In the genomic region with DNA sequence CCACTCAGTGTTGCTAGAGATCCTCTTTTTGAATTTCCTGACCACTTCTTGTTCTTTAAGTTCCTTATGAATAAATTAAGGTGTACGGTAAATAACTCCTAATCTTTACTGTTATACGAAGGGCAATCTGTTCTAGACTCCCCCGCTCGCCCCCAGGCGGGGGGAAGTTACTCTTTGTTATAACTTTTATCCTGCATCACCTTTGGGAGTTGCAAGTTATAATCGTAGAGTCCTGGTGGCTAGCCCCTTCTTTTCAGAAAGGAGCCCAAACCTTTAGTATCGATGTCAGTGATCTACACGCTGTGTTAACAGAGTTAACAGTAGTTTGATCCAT, we compare ENCODE assay signal across 8 cellular contexts.
A peak's percentile ranks its signal among the peaks of the same experiment; 100 is the strongest.
DNase-seq lines count a peak whose midpoint lies in the region; ATAC-seq and TF ChIP-seq lines count a peak whose summit lies in the region.

No MANE protein-coding gene starts in this region.

- intact Hi-C loops in dendritic cell treated with granulocyte-macrophage colony-stimulating factor and Interleukin-4, amounts not matched to agents 40 ng/mL and 50 ng/mL, for 4 days (cut with micrococcal nuclease): loop anchor here (1.0 kb wide), 1 partner anchor 26 kb away; a partner anchor contains a TSS

- peak overlapping the region; percentile 97 for H3K27ac Mint-ChIP-seq in dendritic cell treated with granulocyte-macrophage colony-stimulating factor and Interleukin-4, amounts not matched to agents 40 ng/mL and 50 ng/mL, for 4 days
- H3K27ac Mint-ChIP-seq in nephron: peak overlapping the region; percentile 39 to 88 (median 78)

- no peaks in the 10 kb centered on the region for H3K27me3 Mint-ChIP-seq in dendritic cell treated with granulocyte-macrophage colony-stimulating factor and Interleukin-4, amounts not matched to agents 40 ng/mL and 50 ng/mL, for 4 days
- H3K27me3 Mint-ChIP-seq in nephron (ENCODE audit: low read depth): peaks cover 6% of the 10 kb centered on the region

- ATAC-seq in GM19397 (IDR thresholded peaks at IDR 0.05; ENCODE audit: unreplicated experiment) (no peak), GM18868 (IDR thresholded peaks at IDR 0.05; ENCODE audit: unreplicated experiment) (no peak)

- CTCF ChIA-PET in GM10248 (lab: Yijun Ruan, JAX): interaction anchor here (0.7 to 1.8 kb wide), 2 partner anchors 26 kb away, joined by 3 to 4 read pairs; a partner anchor contains a TSS

- peak; percentile 14 for DNase-seq in GM10248 (ENCODE audit: extremely low spot score)
- no peak for DNase-seq in NB4 (ENCODE audit: low read depth)
- no peak for DNase-seq in kidney tubule cell (ENCODE audit: low spot score)
- DNase-seq in HK-2 (ENCODE audit: unreplicated experiment): no peak

- POLR2A ChIA-PET in GM10248 (lab: Yijun Ruan, JAX): no interaction called here

- H3K4me3 Mint-ChIP-seq in dendritic cell treated with granulocyte-macrophage colony-stimulating factor and Interleukin-4, amounts not matched to agents 40 ng/mL and 50 ng/mL, for 4 days: peak overlapping the region; percentile 91
- H3K4me3 Mint-ChIP-seq in nephron: peak overlapping the region; percentile 81 to 94 (median 88)

- TF ChIP-seq POLR2A in NB4 (IDR thresholded peaks at IDR 0.05; ENCODE audit: extremely low read depth, insufficient read length): no peak

- peaks cover 41% of the 10 kb centered on the region for H3K4me1 Mint-ChIP-seq in dendritic cell treated with granulocyte-macrophage colony-stimulating factor and Interleukin-4, amounts not matched to agents 40 ng/mL and 50 ng/mL, for 4 days (ENCODE audit: low read depth)
- H3K4me1 Mint-ChIP-seq in nephron: peaks cover 12% of the 10 kb centered on the region

- H3K4me3 ChIP-seq in NB4 (ENCODE audit: low read depth, low read length): peak overlapping the region; percentile 83

- no peaks in the 10 kb centered on the region for H3K9me3 Mint-ChIP-seq in dendritic cell treated with granulocyte-macrophage colony-stimulating factor and Interleukin-4, amounts not matched to agents 40 ng/mL and 50 ng/mL, for 4 days
- no peaks in the 10 kb centered on the region for H3K9me3 Mint-ChIP-seq in nephron

- TF ChIP-seq CTCF in GM10248 (IDR thresholded peaks at IDR 0.05; ENCODE audit: control extremely low read depth, extremely low read depth, low read depth, missing control alignments) (no peak), NB4 (IDR thresholded peaks at IDR 0.05; ENCODE audit: low read depth, low read length) (no peak), nephron (IDR thresholded peaks at IDR 0.05; ENCODE audit: unreplicated experiment in 3 of 3) (no peak)

- H3K36me3 Mint-ChIP-seq in dendritic cell treated with granulocyte-macrophage colony-stimulating factor and Interleukin-4, amounts not matched to agents 40 ng/mL and 50 ng/mL, for 4 days (ENCODE audit: low read depth): peaks cover 17% of the 10 kb centered on the region
- H3K36me3 Mint-ChIP-seq in nephron (ENCODE audit: low read depth): no peaks in the 10 kb centered on the region
